ENCODE assay signal across 12 cellular contexts in the genomic region with DNA sequence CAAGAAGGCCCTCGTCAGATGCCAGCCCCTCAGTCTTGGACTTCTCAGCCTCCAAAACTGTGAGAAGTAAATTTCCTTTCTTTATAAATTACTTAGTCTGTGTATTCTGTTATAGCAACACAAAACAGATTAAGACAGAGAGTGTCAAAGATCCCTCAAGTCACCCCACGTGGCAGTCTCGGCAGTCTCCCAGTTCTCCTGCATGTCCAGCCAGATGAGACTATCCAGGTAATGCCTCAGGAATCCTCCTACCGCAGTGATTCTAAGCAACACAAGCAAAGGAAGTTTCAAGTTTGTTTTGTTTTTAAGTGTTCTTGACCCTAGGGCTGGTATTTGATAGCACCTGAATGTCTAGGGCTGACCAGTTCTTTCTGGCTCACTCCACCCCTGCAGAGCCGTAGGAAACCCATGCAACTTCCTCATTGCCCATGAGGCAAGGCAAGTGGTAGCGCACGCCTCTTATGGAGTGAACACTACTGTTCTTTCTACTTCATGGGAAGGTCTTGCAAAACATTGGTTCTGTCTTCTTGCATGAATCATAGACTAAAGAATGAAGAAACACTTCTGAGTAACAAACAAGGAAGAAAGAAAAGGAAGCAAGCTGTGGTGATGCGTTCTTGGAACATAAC. TPM values are rescaled to one million over a fixed set of nuclear protein-coding genes. Genes with fewer than 3 reads are reported as not detected.
DNase-seq lines count a peak whose midpoint lies in the region; ATAC-seq and TF ChIP-seq lines count a peak whose summit lies in the region.
"Had no signal": no experiment of that assay in that cellular context is flagged by ENCODE, and none has a peak within 500 bp of the region (broad histone marks: within the 10 kb centered on the region; RNA-seq: fewer than 3 reads in every experiment).

No MANE protein-coding gene starts in this region.

- WGBS in lung, 2 donors = 57 to 64% methylated on average over 8 of the region's 8 CpGs

- H3K36me3 ChIP-seq in BJ (ENCODE audit: control insufficient read depth, insufficient read depth, low read length) (no peaks in the 10 kb centered on the region), lung (ENCODE audit: control insufficient read depth in 2 of 2, insufficient read depth in 2 of 2, low read length in 2 of 2) (no peaks in the 10 kb centered on the region)
- H3K36me3 ChIP-seq: WERI-Rb-1 had no signal

- H3K9me3 ChIP-seq in lung (ENCODE audit: control insufficient read depth in 2 of 2, insufficient read depth in 1 of 2, low read length in 1 of 2) = no peaks in the 10 kb centered on the region

- H3K27ac ChIP-seq in lung (ENCODE audit: low read depth in 1 of 2, low read length in 1 of 2) = peak overlapping the region in 1 of 2 donors; percentile 66
- H3K27ac ChIP-seq: WERI-Rb-1 had no signal

- ATAC-seq in lung (ENCODE audit: insufficient read depth, low FRiP score) = peak; percentile 89

- H3K4me3 ChIP-seq in BJ (ENCODE audit: low read depth, low read length) (no peak overlapping the region), cardiac fibroblast (replicated peaks in 1 of 2; ENCODE audit: low read depth in 2 of 2, low read length in 2 of 2) (no peak overlapping the region), lung (no peak overlapping the region)

- H3K4me1 ChIP-seq in lung (ENCODE audit: control insufficient read depth in 2 of 2, insufficient read depth in 2 of 2, low read length in 2 of 2) = peaks cover 0 to 8% of the 10 kb centered on the region in 2 donors

- peak; percentile 67 for DNase-seq in BJ (ENCODE audit: low read depth)
- DNase-seq in MV-4-11 (lab: John Stamatoyannopoulos, UW) = peak; percentile 100
- peak; percentile 59 to 65 for DNase-seq in cardiac fibroblast (ENCODE audit: low read depth in 2 of 2)
- peak; percentile 84 for DNase-seq in lung (ENCODE audit: low spot score)
- DNase-seq in central memory CD4-positive, alpha-beta T cell = no peak
- DNase-seq in stimulated activated CD4-positive, alpha-beta T cell treated with anti-CD3 and anti-CD28 coated beads, Interleukin-4, amount 100 ng/mL, for 1 hour = no peak
- DNase-seq in NCI-H82 (lab: John Stamatoyannopoulos, UW) = no peak
- no peak for DNase-seq in activated CD4-positive, CD25-positive, alpha-beta regulatory T cell (lab: John Stamatoyannopoulos, UW)
- DNase-seq: activated naive CD4-positive, alpha-beta T cell treated with anti-CD3 and anti-CD28 coated beads, Interleukin-2, amount 10 ng/mL, durations not matched to agents 7 days and 5 days; CD8-positive, alpha-beta memory T cell; stimulated activated CD4-positive, alpha-beta T cell treated with anti-CD3 and anti-CD28 coated beads, Interleukin-2, amount 100 ng/mL, for 48 hours; WERI-Rb-1 had no signal

- POLR2A ChIA-PET in BJ (lab: Charles Lee) = no interaction called here

- H3K27me3 ChIP-seq in BJ (ENCODE audit: control insufficient read depth, insufficient read depth, low read length) (no peaks in the 10 kb centered on the region), lung (ENCODE audit: control insufficient read depth, insufficient read depth) (no peaks in the 10 kb centered on the region)

- TF ChIP-seq CTCF in BJ (IDR thresholded peaks at IDR 0.05; ENCODE audit: insufficient read depth, low read depth, low read length) = no peak
- no peak for TF ChIP-seq CTCF in cardiac fibroblast (IDR thresholded peaks at IDR 0.05; ENCODE audit: low read depth, low read length)
- no peak for TF ChIP-seq CTCF in lung (IDR thresholded peaks at IDR 0.05; ENCODE audit: control extremely low read depth, extremely low read depth)

- CTCF ChIA-PET in BJ (lab: Yijun Ruan, JAX) = no interaction called here

RNA-seq across cellular contexts. Expression of a gene that starts 24.8 kb away (rescaled TPM):
- polyA plus RNA-seq in BJ (2011; rRNA removed) (0.23 and 0.31 TPM in 2 replicates), lung (10 to 100 TPM in 1 of 2 donors, 1 to 10 TPM in 1; 1.5 to 11.7 TPM)
- polyA minus RNA-seq in BJ (2011; rRNA and poly(A)+ RNA removed) = 0.38 and 0.67 TPM in 2 replicates
- 10 to 100 TPM in 1 of 2 donors, 1 to 10 TPM in 1; 2.0 to 22.9 TPM for total RNA-seq in lung
- total RNA-seq: CD8-positive, alpha-beta memory T cell had no signal
- polyA plus RNA-seq: CD8-positive, alpha-beta memory T cell had no signal

Comparison
In these comparisons a context has a peak if more than half of its experiments do, and no peak if none do; other contexts are left out.
1. DNase-seq: peak in BJ (single experiment), MV-4-11 (single experiment), cardiac fibroblast (2 of 2) and lung (single experiment); none in central memory CD4-positive, alpha-beta T cell (single experiment), stimulated activated CD4-positive, alpha-beta T cell treated with anti-CD3 and anti-CD28 coated beads, Interleukin-4, amount 100 ng/mL, for 1 hour (single experiment), NCI-H82 (single experiment) and activated CD4-positive, CD25-positive, alpha-beta regulatory T cell (0 of 4).